ENCODE assay signal across 12 cellular contexts in the genomic region with DNA sequence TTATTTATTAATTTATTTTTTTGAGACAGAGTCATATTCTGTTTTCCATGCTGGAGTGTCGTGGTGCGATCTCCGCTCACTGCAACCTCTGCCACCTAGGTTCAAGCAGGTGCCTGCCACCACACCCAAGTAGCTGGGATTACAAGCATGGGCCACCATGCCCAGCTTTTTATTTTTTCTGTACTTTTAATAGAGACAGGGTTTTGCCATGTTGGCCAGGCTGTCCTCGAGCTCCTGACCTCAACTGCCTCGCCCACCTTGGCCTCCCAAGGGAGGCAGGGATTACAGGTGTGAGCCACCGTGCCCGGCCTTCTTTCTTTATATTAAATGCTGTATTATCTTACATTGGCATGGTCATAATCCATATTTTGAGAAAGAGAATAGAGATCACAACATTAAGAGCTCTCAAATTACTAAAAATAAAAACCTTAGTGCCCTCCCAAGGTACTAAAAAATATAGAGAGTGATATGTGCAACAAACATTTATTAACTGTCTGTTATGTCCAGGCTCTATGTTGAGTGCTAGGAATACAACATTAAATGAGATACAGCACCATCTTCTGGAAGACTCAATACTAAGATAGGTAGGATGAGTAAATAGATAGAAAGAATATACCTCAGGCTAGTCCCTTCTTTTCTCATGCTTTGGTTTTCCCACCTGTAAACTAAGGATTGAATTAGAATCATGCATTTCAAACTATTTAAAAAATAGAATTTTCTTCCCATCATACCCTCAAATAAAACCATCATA.
DNase-seq lines count a peak whose midpoint lies in the region; ATAC-seq, FAIRE-seq and TF ChIP-seq lines count a peak whose summit lies in the region.
"Had no signal": no experiment of that assay in that cellular context is flagged by ENCODE, and none has a peak within 500 bp of the region (broad histone marks: within the 10 kb centered on the region; RNA-seq: fewer than 3 reads in every experiment).

No MANE protein-coding gene starts in this region.

- TF ChIP-seq CTCF in Loucy (conservative IDR thresholded peaks at IDR 0.05; ENCODE audit: low read length): peak; percentile 63
- TF ChIP-seq CTCF in bronchial epithelial cell (IDR thresholded peaks at IDR 0.05; ENCODE audit: insufficient read depth, low read length, severe bottlenecking): peak; percentile 31
- peak in 2 of 7 experiments; percentile 5 to 7 for TF ChIP-seq CTCF in body of pancreas (IDR thresholded peaks at IDR 0.05)

- H2AFZ ChIP-seq in Loucy (ENCODE audit: low read length) (no peak overlapping the region), mesenchymal stem cell (ENCODE audit: low read depth, low read length) (no peak overlapping the region)

- ATAC-seq in body of pancreas: no peak
- ATAC-seq in stimulated activated naive CD8-positive, alpha-beta T cell treated with anti-CD3 and anti-CD28 coated beads, Interleukin-15, Interleukin-2, amounts not matched to agents 100 U/mL and 50 U/mL, for 24 hours: no peak
- ATAC-seq: activated CD4-positive, alpha-beta T cell treated with anti-CD3 and anti-CD28 coated beads for 36 hours had no signal

- no peaks in the 10 kb centered on the region for H3K79me2 ChIP-seq in Loucy (ENCODE audit: insufficient read depth, low read length)

- intact Hi-C loops in body of pancreas (cut with DNase I): no loop called here

- no peak overlapping the region for H2BK15ac ChIP-seq in mesenchymal stem cell (ENCODE audit: low read depth, poor library complexity, severe bottlenecking)

- TF ChIP-seq POLR2A in erythroblast (IDR thresholded peaks at IDR 0.05; ENCODE audit: low read length) (no peak), body of pancreas (IDR thresholded peaks at IDR 0.05) (no peak)

- H3K27me3 ChIP-seq in Loucy (ENCODE audit: insufficient read depth, low read length, poor library complexity, severe bottlenecking) (no peaks in the 10 kb centered on the region), bronchial epithelial cell (ENCODE audit: control insufficient read depth, insufficient read depth, low read length) (no peaks in the 10 kb centered on the region), mesenchymal stem cell (ENCODE audit: control insufficient read depth in 1 of 2, insufficient read depth in 1 of 2, low read length in 2 of 2) (no peaks in the 10 kb centered on the region), body of pancreas (no peaks in the 10 kb centered on the region)

- no peak overlapping the region for H3K23ac ChIP-seq in mesenchymal stem cell (ENCODE audit: low read length in 2 of 2)

- H3K27ac ChIP-seq in mesenchymal stem cell (ENCODE audit: low read length, poor library complexity, severe bottlenecking) (no peak overlapping the region), body of pancreas (no peak overlapping the region)

- no peaks in the 10 kb centered on the region for H3K79me1 ChIP-seq in mesenchymal stem cell (replicated peaks; ENCODE audit: low read length, poor library complexity, severe bottlenecking)

- DNase-seq in EH (ENCODE audit: low read depth): peak; percentile 52
- peak; percentile 61 for DNase-seq in bronchial epithelial cell (ENCODE audit: low read depth)
- DNase-seq in mesenchymal stem cell: peak; percentile 53
- no peak for DNase-seq in erythroblast (lab: John Stamatoyannopoulos, UW)
- no peak for DNase-seq in body of pancreas
- DNase-seq in NCI-H2107 treated with DMSO at 0.1 percent for 48 hours (lab: John Stamatoyannopoulos, UW; ENCODE audit: unreplicated experiment): no peak
- no peak for DNase-seq in stimulated activated naive CD8-positive, alpha-beta T cell treated with anti-CD3 and anti-CD28 coated beads, Interleukin-15, Interleukin-2, amounts not matched to agents 100 U/mL and 50 U/mL, for 24 hours
- DNase-seq: activated CD4-positive, alpha-beta T cell treated with anti-CD3 and anti-CD28 coated beads for 36 hours; activated naive CD4-positive, alpha-beta T cell treated with anti-CD3 and anti-CD28 coated beads, Interleukin-2, amount 10 ng/mL, durations not matched to agents 7 days and 5 days; Right ventricle myocardium superior had no signal

- no peak overlapping the region for H3K4ac ChIP-seq in mesenchymal stem cell (ENCODE audit: low read depth in 1 of 2, low read length in 2 of 2)

- H2BK5ac ChIP-seq in mesenchymal stem cell (ENCODE audit: low read depth, low read length, poor library complexity, severe bottlenecking): no peak overlapping the region

- H2AK5ac ChIP-seq in mesenchymal stem cell (ENCODE audit: low read length, severe bottlenecking): no peak overlapping the region

- no peak overlapping the region for H3K14ac ChIP-seq in mesenchymal stem cell (ENCODE audit: low read length in 2 of 2)

- no peaks in the 10 kb centered on the region for H3K36me3 ChIP-seq in Loucy (ENCODE audit: insufficient read depth, low read length)
- no peaks in the 10 kb centered on the region for H3K36me3 ChIP-seq in bronchial epithelial cell (ENCODE audit: control insufficient read depth, insufficient read depth, low read length)
- H3K36me3 ChIP-seq in mesenchymal stem cell (ENCODE audit: control insufficient read depth in 1 of 2, insufficient read depth in 2 of 2, low read depth in 1 of 2, low read length in 2 of 2): no peaks in the 10 kb centered on the region
- no peaks in the 10 kb centered on the region for H3K36me3 ChIP-seq in body of pancreas (replicated peaks in 1 of 2; ENCODE audit: insufficient read depth in 1 of 2, low read depth in 2 of 2)
- H3K36me3 ChIP-seq: HAP-1 had no signal

- H2BK12ac ChIP-seq in mesenchymal stem cell (ENCODE audit: low read length in 2 of 2): peak overlapping the region in 1 of 2 experiments; percentile 66

- H4K20me1 ChIP-seq in Loucy (ENCODE audit: insufficient read depth, low read length, poor library complexity, severe bottlenecking): no peaks in the 10 kb centered on the region

- H3K9me2 ChIP-seq in Loucy (replicated peaks; ENCODE audit: low read depth, low read length): no peaks in the 10 kb centered on the region

- H3K4me1 ChIP-seq in Loucy (ENCODE audit: insufficient read depth, low read length, poor library complexity, severe bottlenecking) (peaks cover 19% of the 10 kb centered on the region), mesenchymal stem cell (ENCODE audit: control insufficient read depth, insufficient read depth, low read depth, low read length) (no peaks in the 10 kb centered on the region), body of pancreas (no peaks in the 10 kb centered on the region)
- H3K4me1 ChIP-seq: HAP-1 had no signal

- H3K9ac ChIP-seq in Loucy (ENCODE audit: low read depth, low read length, poor library complexity, severe bottlenecking): no peak overlapping the region
- H3K9ac ChIP-seq in mesenchymal stem cell (ENCODE audit: low read length): no peak overlapping the region

- H3K4me3 ChIP-seq in Loucy (ENCODE audit: low read length, poor library complexity, severe bottlenecking): no peak overlapping the region
- H3K4me3 ChIP-seq in bronchial epithelial cell (ENCODE audit: low read depth, low read length): no peak overlapping the region
- H3K4me3 ChIP-seq in mesenchymal stem cell (ENCODE audit: insufficient read depth in 1 of 2, low read depth in 1 of 2, low read length in 2 of 2): no peak overlapping the region
- H3K4me3 ChIP-seq in body of pancreas: no peak overlapping the region
- H3K4me3 ChIP-seq: HAP-1 had no signal

- no peak for FAIRE-seq in bronchial epithelial cell (lab: Jason Lieb, UNC)

- WGBS in mesenchymal stem cell: 78% methylated on average over 5 of the region's 7 CpGs
- 84 to 85% methylated on average over 7 of the region's 7 CpGs for WGBS in body of pancreas, 2 donors

- H3F3A ChIP-seq in Loucy (ENCODE audit: low read depth): no peaks in the 10 kb centered on the region

- H3K18ac ChIP-seq in mesenchymal stem cell (ENCODE audit: low read depth in 1 of 2, low read length in 2 of 2): no peak overlapping the region

- H3K9me3 ChIP-seq in Loucy (ENCODE audit: insufficient read depth, low read depth, low read length): no peaks in the 10 kb centered on the region
- H3K9me3 ChIP-seq in mesenchymal stem cell (ENCODE audit: control insufficient read depth, low read length): no peaks in the 10 kb centered on the region
- H3K9me3 ChIP-seq in body of pancreas: no peaks in the 10 kb centered on the region
- H3K9me3 ChIP-seq: HAP-1 had no signal

- H2BK120ac ChIP-seq in mesenchymal stem cell (ENCODE audit: low read depth, low read length): no peak overlapping the region

- no peak overlapping the region for H4K91ac ChIP-seq in mesenchymal stem cell (ENCODE audit: low read length)

- H4K8ac ChIP-seq in mesenchymal stem cell (ENCODE audit: low read length): no peak overlapping the region

- H3K4me2 ChIP-seq in Loucy (ENCODE audit: low read depth, low read length, poor library complexity, severe bottlenecking): no peak overlapping the region
- no peak overlapping the region for H3K4me2 ChIP-seq in mesenchymal stem cell (ENCODE audit: low read length, poor library complexity, severe bottlenecking)

Comparison
In these comparisons a context has a peak if more than half of its experiments do, and no peak if none do; other contexts are left out.
1. DNase-seq: peak in EH (single experiment), bronchial epithelial cell (single experiment) and mesenchymal stem cell (single experiment); none in erythroblast (0 of 2), body of pancreas (0 of 4), NCI-H2107 treated with DMSO at 0.1 percent for 48 hours (single experiment) and stimulated activated naive CD8-positive, alpha-beta T cell treated with anti-CD3 and anti-CD28 coated beads, Interleukin-15, Interleukin-2, amounts not matched to agents 100 U/mL and 50 U/mL, for 24 hours (single experiment).